17 cellular contexts compared by ENCODE assay signal in genomic region chr13:38046049-38046376, GRCh38.
"Had no signal": no experiment of that assay in that cellular context is flagged by ENCODE, and none has a peak within 500 bp of the region (broad histone marks: within the 10 kb centered on the region; RNA-seq: fewer than 3 reads in every experiment).

No MANE protein-coding gene starts in this region.

- H3K27me3 ChIP-seq: adrenal gland, esophagus muscularis mucosa, hepatocyte, right lobe of liver, upper lobe of left lung had no signal

- H3K27ac ChIP-seq: adrenal gland, esophagus muscularis mucosa, hepatocyte, psoas muscle, right lobe of liver, upper lobe of left lung had no signal

- H3K4me3 ChIP-seq: adrenal gland, esophagus muscularis mucosa, hepatocyte, psoas muscle, right lobe of liver, smooth muscle cell, upper lobe of left lung had no signal

- DNase-seq: activated CD4-positive, alpha-beta memory T cell treated with anti-CD3 and anti-CD28 coated beads for 36 hours; activated CD4-positive, CD25-positive, alpha-beta regulatory T cell treated with anti-CD3 and anti-CD28 coated beads, Interleukin-2, amount 50 U/mL, for 72 hours; activated effector memory CD4-positive, alpha-beta T cell treated with anti-CD3 and anti-CD28 coated beads, Interleukin-2, amount 50 U/mL, for 16 hours; activated T-cell treated with anti-CD3 and anti-CD28 coated beads, Interleukin-2, amount 50 U/mL, for 4 hours; adrenal gland; left ventricle myocardium superior; natural killer cell; psoas muscle; right lobe of liver; stimulated activated naive CD8-positive, alpha-beta T cell treated with anti-CD3 and anti-CD28 coated beads, Interleukin-15, amount 100 ng/mL, for 72 hours; T-cell; T-helper 9 cell; upper lobe of left lung had no signal

- H3K4me2 ChIP-seq: hepatocyte, smooth muscle cell had no signal

- H3K36me3 ChIP-seq: adrenal gland, esophagus muscularis mucosa, right lobe of liver, upper lobe of left lung had no signal

- ATAC-seq: activated T-cell treated with anti-CD3 and anti-CD28 coated beads, Interleukin-2, amount 50 U/mL, for 4 hours; left ventricle myocardium superior; natural killer cell; psoas muscle; stimulated activated naive CD8-positive, alpha-beta T cell treated with anti-CD3 and anti-CD28 coated beads, Interleukin-15, amount 100 ng/mL, for 72 hours; T-cell had no signal

- H3K79me2 ChIP-seq: hepatocyte had no signal

- H3K27ac Mint-ChIP-seq: activated CD4-positive, alpha-beta memory T cell treated with anti-CD3 and anti-CD28 coated beads for 36 hours; activated naive CD4-positive, alpha-beta T cell treated with anti-CD3 and anti-CD28 coated beads, Interleukin-2, amount 50 U/mL, for 24 hours; natural killer cell; T-cell had no signal

- H3K36me3 Mint-ChIP-seq: activated CD4-positive, alpha-beta memory T cell treated with anti-CD3 and anti-CD28 coated beads for 36 hours; activated naive CD4-positive, alpha-beta T cell treated with anti-CD3 and anti-CD28 coated beads, Interleukin-2, amount 50 U/mL, for 24 hours; T-cell had no signal

- H3K4me1 Mint-ChIP-seq: activated naive CD4-positive, alpha-beta T cell treated with anti-CD3 and anti-CD28 coated beads, Interleukin-2, amount 50 U/mL, for 24 hours; natural killer cell; stimulated activated naive CD8-positive, alpha-beta T cell treated with anti-CD3 and anti-CD28 coated beads, Interleukin-15, amount 100 ng/mL, for 72 hours; T-cell had no signal

- H3K4me1 ChIP-seq: adrenal gland, esophagus muscularis mucosa, psoas muscle, right lobe of liver, upper lobe of left lung had no signal

- H3K27me3 Mint-ChIP-seq: activated CD4-positive, alpha-beta memory T cell treated with anti-CD3 and anti-CD28 coated beads for 36 hours; activated naive CD4-positive, alpha-beta T cell treated with anti-CD3 and anti-CD28 coated beads, Interleukin-2, amount 50 U/mL, for 24 hours; stimulated activated naive CD8-positive, alpha-beta T cell treated with anti-CD3 and anti-CD28 coated beads, Interleukin-15, amount 100 ng/mL, for 72 hours; T-cell had no signal

- H3K4me3 Mint-ChIP-seq: activated CD4-positive, alpha-beta memory T cell treated with anti-CD3 and anti-CD28 coated beads for 36 hours; activated naive CD4-positive, alpha-beta T cell treated with anti-CD3 and anti-CD28 coated beads, Interleukin-2, amount 50 U/mL, for 24 hours; activated T-cell treated with anti-CD3 and anti-CD28 coated beads, Interleukin-2, amount 50 U/mL, for 4 hours; natural killer cell; stimulated activated naive CD8-positive, alpha-beta T cell treated with anti-CD3 and anti-CD28 coated beads, Interleukin-15, amount 100 ng/mL, for 72 hours; T-cell had no signal
